In the genomic region with DNA sequence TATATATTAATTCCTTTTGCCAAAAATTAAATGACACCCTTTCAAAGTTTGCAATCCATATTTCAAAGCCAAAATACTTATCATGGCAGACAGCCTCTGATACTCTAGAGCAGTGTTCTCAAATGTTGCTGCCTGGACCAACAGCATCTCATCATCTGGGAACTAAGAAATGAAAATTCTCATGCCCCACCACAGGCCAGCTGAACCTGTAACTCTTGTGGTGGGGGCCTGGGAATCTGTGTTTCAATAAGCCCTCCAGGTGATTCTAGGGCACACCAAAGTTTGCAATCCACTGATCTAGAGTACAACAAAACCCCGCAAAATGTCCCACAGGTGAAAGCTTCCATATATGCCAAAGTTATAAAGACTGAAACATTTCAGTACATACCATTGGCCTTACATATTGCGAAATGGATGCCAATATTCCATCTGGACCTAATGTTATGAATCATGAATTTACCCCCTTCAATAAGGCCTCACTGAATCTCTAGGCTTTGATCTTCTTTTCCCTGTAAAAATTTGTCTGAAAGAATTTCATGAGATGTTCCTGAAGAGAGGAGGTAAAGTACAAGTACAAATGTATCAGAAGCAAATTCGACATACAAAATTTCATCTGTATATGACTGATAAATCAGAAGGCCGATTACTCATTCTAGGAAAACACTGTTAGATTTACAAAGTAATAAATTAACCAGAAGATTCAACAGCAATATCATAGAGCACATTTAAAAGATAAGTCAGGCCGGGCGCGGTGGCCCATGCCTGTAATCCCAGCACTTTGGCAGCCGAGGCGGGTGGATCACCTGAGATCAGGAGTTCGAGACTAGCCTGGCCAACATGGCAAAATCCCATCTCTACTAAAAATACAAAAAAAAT, we compare ENCODE assay signal across 11 cellular contexts. TPM values are rescaled to one million over a fixed set of nuclear protein-coding genes. Genes with fewer than 3 reads are reported as not detected.
A peak's percentile ranks its signal among the peaks of the same experiment; 100 is the strongest.
DNase-seq lines count a peak whose midpoint lies in the region; ATAC-seq, FAIRE-seq and TF ChIP-seq lines count a peak whose summit lies in the region.
"Had no signal": no experiment of that assay in that cellular context is flagged by ENCODE, and none has a peak within 500 bp of the region (broad histone marks: within the 10 kb centered on the region; RNA-seq: fewer than 3 reads in every experiment).

No MANE protein-coding gene starts in this region.

- BruUV-seq in A673 (replicated peaks; lab: Mats Ljungman, UMichigan) (no TSS peak), OCI-LY7 (replicated peaks; lab: Mats Ljungman, UMichigan) (no TSS peak)

- H3K4me3 ChIP-seq in A673 (ENCODE audit: low read depth, low read length, poor library complexity, severe bottlenecking): peak overlapping the region; percentile 76
- no peak overlapping the region for H3K4me3 ChIP-seq in MM.1S (ENCODE audit: low read length)
- no peak overlapping the region for H3K4me3 ChIP-seq in vagina
- no peak overlapping the region for H3K4me3 ChIP-seq in OCI-LY7 (ENCODE audit: low read depth, low read length, poor library complexity, severe bottlenecking)

- H3K4me3 Mint-ChIP-seq in T-cell: peak overlapping the region; percentile 4 to 41 (median 8)

- peaks cover 74% of the 10 kb centered on the region for H3K36me3 ChIP-seq in A673 (ENCODE audit: insufficient read depth, low read length, poor library complexity, severe bottlenecking)
- no peaks in the 10 kb centered on the region for H3K36me3 ChIP-seq in MM.1S (replicated peaks; ENCODE audit: insufficient read depth, low read length)
- no peaks in the 10 kb centered on the region for H3K36me3 ChIP-seq in vagina
- H3K36me3 ChIP-seq in OCI-LY7 (ENCODE audit: insufficient read depth, low read length): peaks cover 35% of the 10 kb centered on the region

- H3K9ac ChIP-seq in MM.1S (ENCODE audit: low read length): no peak overlapping the region

- H3K27me3 ChIP-seq in A673 (replicated peaks; ENCODE audit: insufficient read depth, low read depth, low read length, poor library complexity) (no peaks in the 10 kb centered on the region), MM.1S (replicated peaks; ENCODE audit: insufficient read depth, low read length) (no peaks in the 10 kb centered on the region), vagina (no peaks in the 10 kb centered on the region)
- H3K27me3 ChIP-seq: foreskin keratinocyte had no signal

- intact Hi-C loops in A673 (cut with micrococcal nuclease; ENCODE audit: unreplicated experiment) (loop anchor here (10.0 kb wide), 1 partner anchor 633 kb away; no protein-coding TSS in a partner anchor), vagina (cut with DNase I) (loop anchor here (10.0 kb wide), 1 partner anchor 317 kb away; a partner anchor contains a TSS), OCI-LY7 (cut with micrococcal nuclease; ENCODE audit: unreplicated experiment) (loop anchor here (10.0 kb wide), 1 partner anchor 733 kb away; no protein-coding TSS in a partner anchor)

- CTCF ChIA-PET in A673 (lab: Charles Lee): no interaction called here
- CTCF ChIA-PET in T-cell (lab: Charles Lee): interaction anchor here in 1 of 2 donors (0.6 to 2.0 kb wide), 4 partner anchors 7 to 113 kb away, joined by 3 to 6 read pairs (median 3); no protein-coding TSS in a partner anchor
- CTCF ChIA-PET in OCI-LY7 (lab: Charles Lee; ENCODE audit: unreplicated experiment): no interaction called here

- H3K4me2 ChIP-seq in MM.1S (ENCODE audit: low read depth, low read length) (no peak overlapping the region), OCI-LY7 (ENCODE audit: low read length) (no peak overlapping the region)

- peaks cover 7% of the 10 kb centered on the region for H3K9me3 ChIP-seq in A673 (ENCODE audit: low read depth, low read length, poor library complexity, severe bottlenecking)
- no peaks in the 10 kb centered on the region for H3K9me3 ChIP-seq in MM.1S (replicated peaks; ENCODE audit: insufficient read depth, low read length)
- no peaks in the 10 kb centered on the region for H3K9me3 ChIP-seq in vagina
- peaks cover 9% of the 10 kb centered on the region; the same call in 1 of the 2 replicates for H3K9me3 ChIP-seq in OCI-LY7 (ENCODE audit: low read length)

- no peaks in the 10 kb centered on the region for H3F3A ChIP-seq in MM.1S (ENCODE audit: insufficient read depth, low read length)

- no peak for DNase-seq in A673 (ENCODE audit: low spot score)
- no peak for DNase-seq in T-cell
- no peak for DNase-seq in MM.1S
- DNase-seq in vagina (ENCODE audit: extremely low spot score in 2 of 2): no peak
- no peak for DNase-seq in OCI-LY7 (ENCODE audit: low spot score)
- DNase-seq: DND-41; stimulated activated CD8-positive, alpha-beta memory T cell treated with anti-CD3 and anti-CD28 coated beads, Interleukin-4, amount 100 ng/mL, for 48 hours had no signal

- ATAC-seq in GM18511 (IDR thresholded peaks at IDR 0.05; ENCODE audit: unreplicated experiment): peak; percentile 44
- ATAC-seq in T-cell (replicated peaks in 1 of 4): no peak
- ATAC-seq in GM21360 (IDR thresholded peaks at IDR 0.05; ENCODE audit: unreplicated experiment): no peak
- ATAC-seq: foreskin keratinocyte had no signal

- 0 out of 2 replicates have a peak, but pooled peaks cover 4% of the 10 kb centered on the region for H4K20me1 ChIP-seq in MM.1S (ENCODE audit: insufficient read depth, low read length)
- H4K20me1 ChIP-seq in OCI-LY7 (ENCODE audit: insufficient read depth, low read length): no peaks in the 10 kb centered on the region

- no peaks in the 10 kb centered on the region for H3K27me3 Mint-ChIP-seq in T-cell

- H2AFZ ChIP-seq in MM.1S (ENCODE audit: low read length) (no peak overlapping the region), OCI-LY7 (ENCODE audit: low read length) (no peak overlapping the region)

- H3K4me1 Mint-ChIP-seq in T-cell: peaks cover 61 to 64% (median 64%) of the 10 kb centered on the region in 3 donors

- H3K4me1 ChIP-seq in A673 (ENCODE audit: insufficient read depth, low read length, poor library complexity, severe bottlenecking) (peaks cover 38% of the 10 kb centered on the region), MM.1S (ENCODE audit: low read length) (peaks cover 3% of the 10 kb centered on the region; the same call in 1 of the 2 replicates), vagina (peaks cover 55% of the 10 kb centered on the region), OCI-LY7 (ENCODE audit: insufficient read depth, low read length, poor library complexity, severe bottlenecking) (peaks cover 12% of the 10 kb centered on the region)

- H3K9me2 ChIP-seq in MM.1S (replicated peaks; ENCODE audit: insufficient read depth, low read length): no peaks in the 10 kb centered on the region
- H3K9me2 ChIP-seq in OCI-LY7 (ENCODE audit: insufficient read depth, low read length): no peaks in the 10 kb centered on the region

- TF ChIP-seq CTCF in A673 (conservative IDR thresholded peaks at IDR 0.05; ENCODE audit: low read depth, low read length) (no peak), MM.1S (IDR thresholded peaks at IDR 0.05; ENCODE audit: low read length) (no peak), vagina (IDR thresholded peaks at IDR 0.05) (no peak), OCI-LY7 (conservative IDR thresholded peaks at IDR 0.05; ENCODE audit: low read length) (no peak)

- TF ChIP-seq POLR2A in vagina (IDR thresholded peaks at IDR 0.05): no peak

- H3K36me3 Mint-ChIP-seq in T-cell: peaks cover 16% of the 10 kb centered on the region

- POLR2A ChIA-PET in A673 (lab: Charles Lee; ENCODE audit: low non-redundant PET) (no interaction called here), T-cell (lab: Charles Lee) (interaction anchor here in 1 of 2 donors (0.6 kb wide), 1 partner anchor 502 kb away, joined by 3 read pairs; no protein-coding TSS in a partner anchor), OCI-LY7 (lab: Charles Lee) (interaction anchor here (0.6 to 3.3 kb wide), 3 partner anchors 9 to 578 kb away, joined by 3 to 9 read pairs (median 4); no protein-coding TSS in a partner anchor)

- H3K79me2 ChIP-seq in MM.1S (ENCODE audit: low read length) (peaks cover 84% of the 10 kb centered on the region), OCI-LY7 (ENCODE audit: insufficient read depth, low read depth, low read length) (peaks cover 87% of the 10 kb centered on the region)

- no peaks in the 10 kb centered on the region for H3K9me3 Mint-ChIP-seq in T-cell

- H3K27ac Mint-ChIP-seq in T-cell: peak overlapping the region; percentile 56 to 74

- peak; percentile 94 for FAIRE-seq in islet of Langerhans (lab: Jason Lieb, UNC)

- H3K27ac ChIP-seq in A673 (ENCODE audit: low read depth, low read length, poor library complexity, severe bottlenecking) (no peak overlapping the region), MM.1S (ENCODE audit: low read length) (no peak overlapping the region), vagina (no peak overlapping the region), OCI-LY7 (ENCODE audit: low read depth, low read length, poor library complexity, severe bottlenecking) (no peak overlapping the region)
- H3K27ac ChIP-seq: foreskin keratinocyte had no signal

RNA-seq across cellular contexts. Expression of a gene that starts 25.3 kb away (rescaled TPM):
- total RNA-seq in A673 (2021) (75.7 and 75.8 TPM in 2 replicates), T-cell (100 to 1,000 TPM in 3 of 5 donors, 10 to 100 TPM in 2; 88.0 to 161 (median 101) TPM), vagina (54.5 TPM), OCI-LY7 (2022) (40.9 and 42.1 TPM in 2 replicates)
- total RNA-seq in OCI-LY7 (2014; rRNA removed; shearing (Covaris generic)): 48.8 and 62.3 TPM in 2 replicates
